Comparison of ENCODE assay signal across 21 cellular contexts in the genomic region with DNA sequence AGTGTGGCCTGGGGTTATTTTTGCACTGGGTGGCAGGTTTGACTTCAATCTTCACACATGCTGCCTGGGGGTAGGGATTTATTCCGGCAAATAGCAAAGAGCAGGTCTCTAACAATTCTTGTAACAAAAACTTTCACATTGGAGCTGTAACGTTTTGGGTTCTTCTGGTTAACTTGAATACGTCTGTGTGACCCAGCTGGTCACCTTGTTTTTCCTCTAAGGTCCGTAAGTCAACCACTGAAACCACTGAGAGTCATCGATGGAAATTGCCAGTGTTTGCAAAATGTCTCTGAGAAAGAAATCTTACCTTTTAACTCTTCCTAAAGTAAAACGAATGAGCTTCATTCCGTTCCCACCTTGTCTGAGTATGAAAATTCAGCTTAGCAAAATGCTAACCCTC.
A peak's percentile ranks its signal among the peaks of the same experiment; 100 is the strongest.
DNase-seq lines count a peak whose midpoint lies in the region; ATAC-seq and TF ChIP-seq lines count a peak whose summit lies in the region.
"Had no signal": no experiment of that assay in that cellular context is flagged by ENCODE, and none has a peak within 500 bp of the region (broad histone marks: within the 10 kb centered on the region; RNA-seq: fewer than 3 reads in every experiment).

No MANE protein-coding gene starts in this region.

- H4K20me1 ChIP-seq in BLaER1 treated with 17β-estradiol and CSF1 and Interleukin-3, amounts not matched to agents 10 nM and 100 nM, result no peaks in the 10 kb centered on the region
- no peaks in the 10 kb centered on the region for H4K20me1 ChIP-seq in KMS-11 (ENCODE audit: insufficient read depth)

- H3K9me3 Mint-ChIP-seq in endodermal cell, result no peaks in the 10 kb centered on the region

- H3K27ac Mint-ChIP-seq in endodermal cell, result peak overlapping the region; percentile 69
- H3K27ac Mint-ChIP-seq: CD8-positive, alpha-beta memory T cell had no signal

- H3K9ac ChIP-seq in BLaER1 treated with 17β-estradiol and CSF1 and Interleukin-3, amounts not matched to agents 10 nM and 100 nM, result no peak overlapping the region
- H3K9ac ChIP-seq in KMS-11, result 0 out of 2 replicates have a peak overlapping the region, but pooled peaks have one; percentile 16
- no peak overlapping the region for H3K9ac ChIP-seq in endodermal cell (ENCODE audit: extremely low read depth, low read length, poor library complexity, severe bottlenecking)
- H3K9ac ChIP-seq in trophoblast cell (ENCODE audit: low read length), result no peak overlapping the region

- H3K14ac ChIP-seq in trophoblast cell (ENCODE audit: low read length), result no peak overlapping the region

- DNase-seq in endodermal cell (no peak), trophoblast cell (no peak), AG20443 (ENCODE audit: low spot score) (no peak)
- no peak for DNase-seq in stimulated activated CD4-positive, alpha-beta T cell treated with anti-CD3 and anti-CD28 coated beads, Interleukin-4, amount 100 ng/mL, for 24 hours
- DNase-seq: AML-193; CD8-positive, alpha-beta memory T cell; DMS79 treated with DMSO at 0.1 percent for 48 hours; GF-D8; MG63; NCI-H2029; NCI-H446 treated with DMSO at 0.1 percent for 48 hours; NCI-H526; NCI-H82; PC-9; SJCRH30 had no signal

- peak overlapping the region; percentile 31 to 69 (median 57); a peak in 21 of 22 replicates for H3K4me2 ChIP-seq in BLaER1 treated with 17β-estradiol and CSF1 and Interleukin-3, amounts not matched to agents 10 nM and 100 nM
- H3K4me2 ChIP-seq in KMS-11 (peak overlapping the region; percentile 96), trophoblast cell (ENCODE audit: low read length) (no peak overlapping the region)
- H3K4me2 ChIP-seq: PC-9 had no signal

- H3K27ac ChIP-seq in BLaER1 treated with 17β-estradiol and CSF1 and Interleukin-3, amounts not matched to agents 10 nM and 100 nM, result peak overlapping the region in 3 of 11 experiments; percentile 12 to 38 (median 27); a peak in 2 of 22 replicates
- H3K27ac ChIP-seq in KMS-11 (peak overlapping the region; percentile 27), endodermal cell (ENCODE audit: low read depth, low read length) (no peak overlapping the region), trophoblast cell (ENCODE audit: low read depth, low read length) (no peak overlapping the region)
- H3K27ac ChIP-seq: C4-2B, PC-9, SJCRH30 had no signal

- H4K91ac ChIP-seq in trophoblast cell (ENCODE audit: low read depth, low read length), result no peak overlapping the region

- H3K9me3 ChIP-seq in BLaER1 treated with 17β-estradiol and CSF1 and Interleukin-3, amounts not matched to agents 10 nM and 100 nM (replicated peaks in 1 of 11), result no peaks in the 10 kb centered on the region
- no peaks in the 10 kb centered on the region for H3K9me3 ChIP-seq in endodermal cell (ENCODE audit: control insufficient read depth, low read length)
- H3K9me3 ChIP-seq in trophoblast cell (ENCODE audit: insufficient read depth, low read depth, low read length), result no peaks in the 10 kb centered on the region
- H3K9me3 ChIP-seq: MG63, SJCRH30 had no signal

- 89% methylated on average over 5 to 7 of the region's 7 CpGs for WGBS in endodermal cell (ENCODE audit: insufficient coverage in 1 of 2, insufficient read length in 1 of 2), 2 experiments
- no CpG with 5 or more reads among the region's 7 CpGs for WGBS in trophoblast cell (ENCODE audit: extremely low coverage, insufficient coverage, insufficient read length)

- ATAC-seq in GM18498 (IDR thresholded peaks at IDR 0.05; ENCODE audit: unreplicated experiment), result no peak
- ATAC-seq: K562, Right ventricle myocardium inferior had no signal

- H3K79me1 ChIP-seq in trophoblast cell (ENCODE audit: low read length), result peaks cover 4% of the 10 kb centered on the region

- H2BK12ac ChIP-seq in trophoblast cell (ENCODE audit: low read length), result peak overlapping the region; percentile 73

- H3K4me1 Mint-ChIP-seq in endodermal cell, result peaks cover 38% of the 10 kb centered on the region
- H3K4me1 Mint-ChIP-seq: CD8-positive, alpha-beta memory T cell had no signal

- no peak overlapping the region for H3K18ac ChIP-seq in trophoblast cell (ENCODE audit: low read length)

- no peak overlapping the region for H3K4me3 ChIP-seq in BLaER1 treated with 17β-estradiol and CSF1 and Interleukin-3, amounts not matched to agents 10 nM and 100 nM
- H3K4me3 ChIP-seq in KMS-11 (IDR thresholded peaks at IDR 0.05; ENCODE audit: insufficient read depth, low read depth, low read length) (peak overlapping the region; percentile 86), endodermal cell (ENCODE audit: low read length) (no peak overlapping the region), trophoblast cell (ENCODE audit: low read depth, low read length) (no peak overlapping the region)
- H3K4me3 ChIP-seq: K562, MG63, PC-9, SJCRH30 had no signal

- peaks cover 22 to 37% (median 28%) of the 10 kb centered on the region in 10 experiments for H3K4me1 ChIP-seq in BLaER1 treated with 17β-estradiol and CSF1 and Interleukin-3, amounts not matched to agents 10 nM and 100 nM
- H3K4me1 ChIP-seq in KMS-11 (ENCODE audit: low read depth, poor library complexity, severe bottlenecking) (peaks cover 35% of the 10 kb centered on the region), endodermal cell (ENCODE audit: control insufficient read depth, insufficient read depth, low read length) (peaks cover 5% of the 10 kb centered on the region), trophoblast cell (ENCODE audit: control insufficient read depth in 1 of 2, insufficient read depth in 2 of 2, low read length in 2 of 2) (peaks cover 7 to 17% of the 10 kb centered on the region in 2 experiments)
- H3K4me1 ChIP-seq: SJCRH30 had no signal

- no peak overlapping the region for H3K4me3 Mint-ChIP-seq in endodermal cell
- H3K4me3 Mint-ChIP-seq: CD8-positive, alpha-beta memory T cell had no signal

- no peaks in the 10 kb centered on the region for H3K27me3 ChIP-seq in BLaER1 treated with 17β-estradiol and CSF1 and Interleukin-3, amounts not matched to agents 10 nM and 100 nM
- H3K27me3 ChIP-seq in KMS-11 (ENCODE audit: insufficient read depth, low read depth) (no peaks in the 10 kb centered on the region), endodermal cell (ENCODE audit: control insufficient read depth, insufficient read depth, low read length, poor library complexity, severe bottlenecking) (no peaks in the 10 kb centered on the region), trophoblast cell (ENCODE audit: insufficient read depth, low read length) (no peaks in the 10 kb centered on the region)
- H3K27me3 ChIP-seq: MG63, SJCRH30 had no signal

- TF ChIP-seq CTCF in KMS-11 (conservative IDR thresholded peaks at IDR 0.05; ENCODE audit: low read depth, low read length), result no peak
- TF ChIP-seq CTCF in endodermal cell (conservative IDR thresholded peaks at IDR 0.05), result no peak

- H2BK5ac ChIP-seq in trophoblast cell (ENCODE audit: low read depth, low read length, poor library complexity), result no peak overlapping the region

- H3K36me3 Mint-ChIP-seq in endodermal cell (ENCODE audit: low read depth), result no peaks in the 10 kb centered on the region
- H3K36me3 Mint-ChIP-seq: CD8-positive, alpha-beta memory T cell had no signal

- H3K23ac ChIP-seq in trophoblast cell (ENCODE audit: low read length), result no peak overlapping the region

- no peak overlapping the region for H2BK120ac ChIP-seq in trophoblast cell (ENCODE audit: insufficient read depth, low read length, poor library complexity)

- H2AFZ ChIP-seq in KMS-11 (ENCODE audit: low read depth) (peak overlapping the region; percentile 40; the same call in 1 of the 2 replicates), trophoblast cell (ENCODE audit: insufficient read depth, low read length, poor library complexity) (no peak overlapping the region)
- H2AFZ ChIP-seq: PC-9 had no signal

- peak overlapping the region; percentile 28 for H4K8ac ChIP-seq in trophoblast cell (ENCODE audit: low read depth, low read length)

- no peaks in the 10 kb centered on the region for H3K79me2 ChIP-seq in KMS-11 (ENCODE audit: insufficient read depth, low read depth)
- H3K79me2 ChIP-seq in trophoblast cell (ENCODE audit: control insufficient read depth, insufficient read depth, low read length, poor library complexity), result no peaks in the 10 kb centered on the region

- peaks cover under 1% of the 10 kb centered on the region for H3K27me3 Mint-ChIP-seq in endodermal cell (ENCODE audit: insufficient read depth)

- no peak overlapping the region for H4K12ac ChIP-seq in trophoblast cell (ENCODE audit: low read depth, low read length)

- no peak overlapping the region for H3K4ac ChIP-seq in trophoblast cell (ENCODE audit: low read depth, low read length)

- H3K36me3 ChIP-seq in BLaER1 treated with 17β-estradiol and CSF1 and Interleukin-3, amounts not matched to agents 10 nM and 100 nM, result no peaks in the 10 kb centered on the region
- H3K36me3 ChIP-seq in KMS-11 (ENCODE audit: insufficient read depth) (no peaks in the 10 kb centered on the region), endodermal cell (ENCODE audit: control insufficient read depth, insufficient read depth, low read length) (no peaks in the 10 kb centered on the region), trophoblast cell (ENCODE audit: control insufficient read depth in 1 of 2, insufficient read depth in 2 of 2, low read length in 2 of 2) (no peaks in the 10 kb centered on the region)
- H3K36me3 ChIP-seq: MG63 had no signal

- H2AK5ac ChIP-seq in trophoblast cell (ENCODE audit: low read length), result no peak overlapping the region
